In genomic region chr3:180989291-180990163, GRCh38 we compare ENCODE assay signal across 8 cellular contexts. TPM values are rescaled to one million over a fixed set of nuclear protein-coding genes. Genes with fewer than 3 reads are reported as not detected.
A peak's percentile ranks its signal among the peaks of the same experiment; 100 is the strongest.
DNase-seq lines count a peak whose midpoint lies in the region; ATAC-seq and TF ChIP-seq lines count a peak whose summit lies in the region.

TSS of gene DNAJC19 (minus strand) at chr3:180989736. CDS start at chr3:180989602, 134 bp downstream.

- no peaks in the 10 kb centered on the region for H4K20me1 ChIP-seq in fibroblast of lung (ENCODE audit: control insufficient read depth, extremely low read depth, insufficient read depth, low read length)

- H3K9me3 Mint-ChIP-seq in activated T-helper 17 cell treated with anti-CD3 and anti-CD28 coated beads, Interleukin-2, amount 50 U/mL, for 72 hours = no peaks in the 10 kb centered on the region
- no peaks in the 10 kb centered on the region for H3K9me3 Mint-ChIP-seq in naive thymus-derived CD4-positive, alpha-beta T cell
- H3K9me3 Mint-ChIP-seq in stimulated activated naive B cell treated with anti-CD40 and anti-IgM and Interleukin-4, amounts not matched to agents 10 μg/mL and 1 μg/mL and 100 μg/mL, for 72 hours = no peaks in the 10 kb centered on the region

- intact Hi-C loops in naive thymus-derived CD4-positive, alpha-beta T cell (cut with micrococcal nuclease) = loop anchor here (1.0 to 10.0 kb wide), 11 partner anchors 21 to 1841 kb away; partner anchors contain the start of genes ACTL6A (in 2 of the 2), FXR1 (in 2 of the 2), MFN1 (in 2 of the 2) and TTC14 (in 2 of the 2)

- peaks cover 13% of the 10 kb centered on the region for H3K79me2 ChIP-seq in fibroblast of lung (ENCODE audit: control insufficient read depth, insufficient read depth, low read length)

- H3K4me1 ChIP-seq in fibroblast of lung (ENCODE audit: control insufficient read depth, extremely low read depth, insufficient read depth, low read length) = no peaks in the 10 kb centered on the region
- peaks cover 15 to 23% of the 10 kb centered on the region in 2 donors for H3K4me1 ChIP-seq in naive thymus-derived CD4-positive, alpha-beta T cell (ENCODE audit: control insufficient read depth in 2 of 2, insufficient read depth in 2 of 2, low read length in 2 of 2)

- peaks cover 6% of the 10 kb centered on the region for H3K27me3 Mint-ChIP-seq in activated T-helper 17 cell treated with anti-CD3 and anti-CD28 coated beads, Interleukin-2, amount 50 U/mL, for 72 hours
- peaks cover 0 to 7% (median 0%) of the 10 kb centered on the region in 5 donors for H3K27me3 Mint-ChIP-seq in naive thymus-derived CD4-positive, alpha-beta T cell
- H3K27me3 Mint-ChIP-seq in stimulated activated naive B cell treated with anti-CD40 and anti-IgM and Interleukin-4, amounts not matched to agents 10 μg/mL and 1 μg/mL and 100 μg/mL, for 72 hours = peaks cover 10 to 13% of the 10 kb centered on the region in 2 donors

- H3K27ac Mint-ChIP-seq in activated T-helper 17 cell treated with anti-CD3 and anti-CD28 coated beads, Interleukin-2, amount 50 U/mL, for 72 hours = peak within 1 kb of the TSS; percentile 98
- H3K27ac Mint-ChIP-seq in naive thymus-derived CD4-positive, alpha-beta T cell = peak within 1 kb of the TSS; percentile 90 to 99 (median 96)
- H3K27ac Mint-ChIP-seq in stimulated activated naive B cell treated with anti-CD40 and anti-IgM and Interleukin-4, amounts not matched to agents 10 μg/mL and 1 μg/mL and 100 μg/mL, for 72 hours = peak within 1 kb of the TSS; percentile 94

- H3K4me2 ChIP-seq in fibroblast of lung (ENCODE audit: extremely low read depth, insufficient read depth, low read length) = peak within 1 kb of the TSS; percentile 92

- CTCF ChIA-PET in RWPE1 (lab: Yijun Ruan, JAX) = interaction anchor here (0.6 kb wide), 1 partner anchor 45 kb away, joined by 4 read pairs; no protein-coding TSS in a partner anchor
- CTCF ChIA-PET in naive thymus-derived CD4-positive, alpha-beta T cell (lab: Charles Lee) = interaction anchor here (0.7 to 0.9 kb wide), 2 partner anchors 78 to 1848 kb away, joined by 3 read pairs; no protein-coding TSS in a partner anchor

- no peak for TF ChIP-seq CTCF in LNCaP clone FGC (IDR thresholded peaks at IDR 0.05; ENCODE audit: control insufficient read depth, extremely low read depth, insufficient read depth)
- TF ChIP-seq CTCF in RWPE1 (conservative IDR thresholded peaks at IDR 0.05; ENCODE audit: low read depth) = no peak
- no peak for TF ChIP-seq CTCF in fibroblast of lung (conservative IDR thresholded peaks at IDR 0.05 in 1 of 2, IDR thresholded peaks at IDR 0.05 in 1 of 2; ENCODE audit: low read depth in 1 of 2, low read length in 2 of 2)

- H3K36me3 Mint-ChIP-seq in activated T-helper 17 cell treated with anti-CD3 and anti-CD28 coated beads, Interleukin-2, amount 50 U/mL, for 72 hours (ENCODE audit: low read depth) = peaks cover 43% of the 10 kb centered on the region
- peaks cover 0 to 18% (median 8%) of the 10 kb centered on the region in 5 donors for H3K36me3 Mint-ChIP-seq in naive thymus-derived CD4-positive, alpha-beta T cell
- H3K36me3 Mint-ChIP-seq in stimulated activated naive B cell treated with anti-CD40 and anti-IgM and Interleukin-4, amounts not matched to agents 10 μg/mL and 1 μg/mL and 100 μg/mL, for 72 hours = peaks cover 6 to 10% of the 10 kb centered on the region in 2 donors

- H3K4me1 Mint-ChIP-seq in activated T-helper 17 cell treated with anti-CD3 and anti-CD28 coated beads, Interleukin-2, amount 50 U/mL, for 72 hours = peaks cover 9% of the 10 kb centered on the region
- H3K4me1 Mint-ChIP-seq in naive thymus-derived CD4-positive, alpha-beta T cell = peaks cover 15 to 58% (median 44%) of the 10 kb centered on the region in 7 donors
- H3K4me1 Mint-ChIP-seq in stimulated activated naive B cell treated with anti-CD40 and anti-IgM and Interleukin-4, amounts not matched to agents 10 μg/mL and 1 μg/mL and 100 μg/mL, for 72 hours = peaks cover 5 to 20% of the 10 kb centered on the region in 2 donors

- ATAC-seq in activated T-helper 17 cell treated with anti-CD3 and anti-CD28 coated beads, Interleukin-2, amount 50 U/mL, for 72 hours (replicated peaks) = peak; percentile 93
- ATAC-seq in naive thymus-derived CD4-positive, alpha-beta T cell = peak; percentile 99
- ATAC-seq in stimulated activated naive B cell treated with anti-CD40 and anti-IgM and Interleukin-4, amounts not matched to agents 10 μg/mL and 1 μg/mL and 100 μg/mL, for 72 hours (replicated peaks) = peak; percentile 94 to 98

- peak within 1 kb of the TSS; percentile 95 for H3K4me3 Mint-ChIP-seq in activated T-helper 17 cell treated with anti-CD3 and anti-CD28 coated beads, Interleukin-2, amount 50 U/mL, for 72 hours
- peak within 1 kb of the TSS; percentile 91 to 99 (median 97) for H3K4me3 Mint-ChIP-seq in naive thymus-derived CD4-positive, alpha-beta T cell
- peak within 1 kb of the TSS; percentile 97 to 98 for H3K4me3 Mint-ChIP-seq in stimulated activated naive B cell treated with anti-CD40 and anti-IgM and Interleukin-4, amounts not matched to agents 10 μg/mL and 1 μg/mL and 100 μg/mL, for 72 hours

- POLR2A ChIA-PET in RWPE1 (lab: Yijun Ruan, JAX; ENCODE audit: low non-redundant PET) = no interaction called here
- POLR2A ChIA-PET in naive thymus-derived CD4-positive, alpha-beta T cell (lab: Charles Lee) = interaction anchor here (1.0 to 3.4 kb wide), 4 partner anchors 14 to 387 kb away, joined by 3 to 42 read pairs (median 6); partner anchors contain the start of genes FXR1 and TTC14

- H3K27ac ChIP-seq in RWPE1 = peak within 1 kb of the TSS; percentile 89
- peak within 1 kb of the TSS; percentile 68 for H3K27ac ChIP-seq in fibroblast of lung (ENCODE audit: insufficient read depth, low read length)
- peak within 1 kb of the TSS; percentile 80 for H3K27ac ChIP-seq in naive thymus-derived CD4-positive, alpha-beta T cell (ENCODE audit: low read depth, low read length)

- peak within 1 kb of the TSS; percentile 69 for H3K9ac ChIP-seq in fibroblast of lung (ENCODE audit: insufficient read depth, low read length)

- H2AFZ ChIP-seq in fibroblast of lung (ENCODE audit: low read length) = peak within 1 kb of the TSS; percentile 96

- DNase-seq in Daoy (ENCODE audit: low read depth) (peak; percentile 96), GOT3 (lab: John Stamatoyannopoulos, UW) (peak; percentile 90), LNCaP clone FGC (ENCODE audit: low read depth) (peak; percentile 98), RWPE1 (ENCODE audit: low spot score) (peak; percentile 90), fibroblast of lung (ENCODE audit: low read depth in 2 of 2) (peak; percentile 98 to 99)
- DNase-seq in naive thymus-derived CD4-positive, alpha-beta T cell = peak; percentile 69 to 94 (median 93)
- peak; percentile 91 for DNase-seq in stimulated activated naive B cell treated with anti-CD40 and anti-IgM and Interleukin-4, amounts not matched to agents 10 μg/mL and 1 μg/mL and 100 μg/mL, for 72 hours

- H3K36me3 ChIP-seq in fibroblast of lung (ENCODE audit: control insufficient read depth, insufficient read depth, low read length) = no peaks in the 10 kb centered on the region
- peaks cover 0 to 12% (median 11%) of the 10 kb centered on the region in 3 experiments for H3K36me3 ChIP-seq in naive thymus-derived CD4-positive, alpha-beta T cell (ENCODE audit: control insufficient read depth in 2 of 3, insufficient read depth in 3 of 3, low read length in 3 of 3)

- no peaks in the 10 kb centered on the region for H3K27me3 ChIP-seq in fibroblast of lung (ENCODE audit: control insufficient read depth, insufficient read depth, low read length)
- no peaks in the 10 kb centered on the region for H3K27me3 ChIP-seq in naive thymus-derived CD4-positive, alpha-beta T cell (ENCODE audit: control insufficient read depth in 2 of 2, insufficient read depth in 2 of 2, low read length in 2 of 2)

- H3K4me3 ChIP-seq in LNCaP clone FGC (ENCODE audit: low read depth, low read length) = peak within 1 kb of the TSS; percentile 96
- H3K4me3 ChIP-seq in fibroblast of lung (replicated peaks in 1 of 4; ENCODE audit: control extremely low read depth in 1 of 4, insufficient read depth in 1 of 4, low read depth in 3 of 4, low read length in 4 of 4) = peak within 1 kb of the TSS; percentile 57 to 98 (median 84)
- peak within 1 kb of the TSS; percentile 78 for H3K4me3 ChIP-seq in naive thymus-derived CD4-positive, alpha-beta T cell (ENCODE audit: low read length)

- no peaks in the 10 kb centered on the region for H3K9me3 ChIP-seq in fibroblast of lung (ENCODE audit: control insufficient read depth, insufficient read depth, low read depth, low read length)
- H3K9me3 ChIP-seq in naive thymus-derived CD4-positive, alpha-beta T cell (ENCODE audit: control insufficient read depth in 2 of 3, low read length in 3 of 3) = no peaks in the 10 kb centered on the region

RNA-seq across cellular contexts. Expression of gene DNAJC19, which starts in this region (rescaled TPM):
- total RNA-seq in Daoy (2014; rRNA removed; shearing (Covaris generic)) = 38.6 and 42.1 TPM in 2 replicates
- 10 to 100 TPM; 33.4 to 48.7 TPM for total RNA-seq in activated T-helper 17 cell treated with anti-CD3 and anti-CD28 coated beads, Interleukin-2, amount 50 U/mL, for 72 hours
- 33.7 and 38.3 TPM in 2 replicates for total RNA-seq in fibroblast of lung
- 31.5 and 37.6 TPM in 2 replicates for polyA plus RNA-seq in fibroblast of lung
- 42.5 and 52.7 TPM in 2 replicates for polyA plus RNA-seq in fibroblast of lung (2012)
- 6.9 and 9.5 TPM in 2 replicates for polyA minus RNA-seq in fibroblast of lung (ENCODE audit: low replicate concordance)
- 10 to 100 TPM; 20.7 to 74.1 (median 40.2) TPM for total RNA-seq in naive thymus-derived CD4-positive, alpha-beta T cell
- 100 to 1,000 TPM in 1 of 2 donors, 10 to 100 TPM in 1; 89.9 to 113 TPM for polyA plus RNA-seq in naive thymus-derived CD4-positive, alpha-beta T cell

Comparison
In these comparisons a context has a peak if more than half of its experiments do, and no peak if none do; other contexts are left out.
1. Peak in every context shown above with its lines: DNase-seq, ATAC-seq, H3K4me3 ChIP-seq and H3K27ac ChIP-seq.